23 cellular contexts compared by ENCODE assay signal in genomic region chr5:115702025-115702424, GRCh38.
"Had no signal": no experiment of that assay in that cellular context is flagged by ENCODE, and none has a peak within 500 bp of the region (broad histone marks: within the 10 kb centered on the region; RNA-seq: fewer than 3 reads in every experiment).

No MANE protein-coding gene starts in this region.

- H3K4me3 Mint-ChIP-seq: activated B cell treated with CpG ODN at 0.5 μM for 24 hours; activated CD8-positive, alpha-beta T cell treated with anti-CD3 and anti-CD28 coated beads for 36 hours; activated naive CD8-positive, alpha-beta T cell; naive B cell; nephron progenitor cell; stimulated activated effector memory CD8-positive, alpha-beta T cell treated with anti-CD3 and anti-CD28 coated beads, Interleukin-12 subunit alpha, Interleukin-12 subunit beta, amount 100 ng/mL, for 72 hours; stimulated activated naive CD8-positive, alpha-beta T cell treated with anti-CD3 and anti-CD28 coated beads, Interleukin-15, Interleukin-2, amounts not matched to agents 100 ng/mL and 50 ng/mL, for 24 hours had no signal

- H3K9me3 Mint-ChIP-seq: activated B cell treated with CpG ODN at 0.5 μM for 24 hours; activated CD8-positive, alpha-beta T cell treated with anti-CD3 and anti-CD28 coated beads for 36 hours; activated T-helper 2 cell treated with anti-CD3 and anti-CD28 coated beads, Interferon-gamma antibody, Interleukin-2, Interleukin-4, amounts not matched to agents 10 μg/mL and 5 μg/mL and 100 μg/mL, durations not matched to agents 14 hours and 24 hours and 36 hours; naive B cell; nephron progenitor cell; stimulated activated effector memory CD8-positive, alpha-beta T cell treated with anti-CD3 and anti-CD28 coated beads, Interleukin-12 subunit alpha, Interleukin-12 subunit beta, amount 100 ng/mL, for 72 hours; stimulated activated naive CD8-positive, alpha-beta T cell treated with anti-CD3 and anti-CD28 coated beads, Interleukin-15, Interleukin-2, amounts not matched to agents 100 ng/mL and 50 ng/mL, for 24 hours had no signal

- DNase-seq: activated B cell treated with CpG ODN at 0.5 μM for 24 hours; activated CD4-positive, alpha-beta T cell treated with anti-CD3 and anti-CD28 coated beads, Interleukin-2, amount 50 U/mL, for 1 hour; activated CD8-positive, alpha-beta T cell treated with anti-CD3 and anti-CD28 coated beads for 36 hours; activated T-cell treated with anti-CD3 and anti-CD28 coated beads, Interleukin-2, amount 50 U/mL, for 48 hours; anterior cingulate cortex; dermis blood vessel endothelial cell; effector CD4-positive, alpha-beta T cell; islet precursor cell; left ventricle myocardium superior; naive B cell; nephron progenitor cell; ovary; sigmoid colon; small intestine; stimulated activated CD4-positive, alpha-beta T cell treated with anti-CD3 and anti-CD28 coated beads, Interleukin-4, amount 100 ng/mL, for 24 hours; trophoblast cell had no signal

- H3K27me3 Mint-ChIP-seq: progenitor cell of endocrine pancreas had no signal

- H3K27ac Mint-ChIP-seq: activated B cell treated with CpG ODN at 0.5 μM for 24 hours; activated CD8-positive, alpha-beta T cell treated with anti-CD3 and anti-CD28 coated beads for 36 hours; activated naive CD8-positive, alpha-beta T cell; activated T-helper 2 cell treated with anti-CD3 and anti-CD28 coated beads, Interferon-gamma antibody, Interleukin-2, Interleukin-4, amounts not matched to agents 10 μg/mL and 5 μg/mL and 100 μg/mL, durations not matched to agents 14 hours and 24 hours and 36 hours; naive B cell; nephron progenitor cell; progenitor cell of endocrine pancreas; stimulated activated effector memory CD8-positive, alpha-beta T cell treated with anti-CD3 and anti-CD28 coated beads, Interleukin-12 subunit alpha, Interleukin-12 subunit beta, amount 100 ng/mL, for 72 hours; stimulated activated naive CD8-positive, alpha-beta T cell treated with anti-CD3 and anti-CD28 coated beads, Interleukin-15, Interleukin-2, amounts not matched to agents 100 ng/mL and 50 ng/mL, for 24 hours had no signal

- H3K27me3 ChIP-seq: neutrophil, ovary, sigmoid colon had no signal

- H3K9me3 ChIP-seq: neutrophil, ovary, sigmoid colon, thoracic aorta had no signal

- H3K4me1 Mint-ChIP-seq: activated B cell treated with CpG ODN at 0.5 μM for 24 hours; naive B cell; stimulated activated effector memory CD8-positive, alpha-beta T cell treated with anti-CD3 and anti-CD28 coated beads, Interleukin-12 subunit alpha, Interleukin-12 subunit beta, amount 100 ng/mL, for 72 hours had no signal

- H3K27ac ChIP-seq: neutrophil, ovary, sigmoid colon, thoracic aorta had no signal

- H3K36me3 Mint-ChIP-seq: activated naive CD8-positive, alpha-beta T cell; stimulated activated effector memory CD8-positive, alpha-beta T cell treated with anti-CD3 and anti-CD28 coated beads, Interleukin-12 subunit alpha, Interleukin-12 subunit beta, amount 100 ng/mL, for 72 hours had no signal

- ATAC-seq: activated CD8-positive, alpha-beta T cell treated with anti-CD3 and anti-CD28 coated beads for 36 hours; left ventricle myocardium superior; stimulated activated effector memory CD8-positive, alpha-beta T cell treated with anti-CD3 and anti-CD28 coated beads, Interleukin-12 subunit alpha, Interleukin-12 subunit beta, amount 100 ng/mL, for 72 hours had no signal
